Comparison of ENCODE assay signal across 1 cellular context in genomic region chr7:154794147-154794780, GRCh38.
TF ChIP-seq lines count a peak whose summit lies in the region.

No MANE protein-coding gene starts in this region.

TF ChIP-seq in K562, 482 proteins besides CTCF, POLR2A, EP300 and RAD21 (continued from another document and continues in another):
- TF ChIP-seq RERE (CRISPR knock-in tag; IDR thresholded peaks at IDR 0.05; ENCODE audit: borderline replicate concordance): no peak
- TF ChIP-seq, protein P1, sequence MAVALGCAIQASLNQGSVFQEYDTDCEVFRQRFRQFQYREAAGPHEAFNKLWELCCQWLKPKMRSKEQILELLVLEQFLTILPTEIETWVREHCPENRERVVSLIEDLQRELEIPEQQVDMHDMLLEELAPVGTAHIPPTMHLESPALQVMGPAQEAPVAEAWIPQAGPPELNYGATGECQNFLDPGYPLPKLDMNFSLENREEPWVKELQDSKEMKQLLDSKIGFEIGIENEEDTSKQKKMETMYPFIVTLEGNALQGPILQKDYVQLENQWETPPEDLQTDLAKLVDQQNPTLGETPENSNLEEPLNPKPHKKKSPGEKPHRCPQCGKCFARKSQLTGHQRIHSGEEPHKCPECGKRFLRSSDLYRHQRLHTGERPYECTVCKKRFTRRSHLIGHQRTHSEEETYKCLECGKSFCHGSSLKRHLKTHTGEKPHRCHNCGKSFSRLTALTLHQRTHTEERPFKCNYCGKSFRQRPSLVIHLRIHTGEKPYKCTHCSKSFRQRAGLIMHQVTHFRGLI (CRISPR knock-in tag; IDR thresholded peaks at IDR 0.05): no peak
- TF ChIP-seq ZNF140 (CRISPR knock-in tag; IDR thresholded peaks at IDR 0.05): no peak
- no peak for TF ChIP-seq CHD4 (IDR thresholded peaks at IDR 0.05; ENCODE audit: insufficient read depth, insufficient replicate concordance, low read depth, low read length, poor library complexity, severe bottlenecking)
- TF ChIP-seq ESRRA (IDR thresholded peaks at IDR 0.05; ENCODE audit: borderline replicate concordance, low read depth): 0 out of 2 replicates have a peak, but pooled peaks have one; percentile 23
- TF ChIP-seq ETV6 (IDR thresholded peaks at IDR 0.05; ENCODE audit: borderline replicate concordance in 1 of 2, low read depth in 2 of 2, low read length in 1 of 2): no peak
- no peak for TF ChIP-seq ETV6 (CRISPR knock-in tag; IDR thresholded peaks at IDR 0.05; ENCODE audit: borderline replicate concordance)
- TF ChIP-seq, protein P2, sequence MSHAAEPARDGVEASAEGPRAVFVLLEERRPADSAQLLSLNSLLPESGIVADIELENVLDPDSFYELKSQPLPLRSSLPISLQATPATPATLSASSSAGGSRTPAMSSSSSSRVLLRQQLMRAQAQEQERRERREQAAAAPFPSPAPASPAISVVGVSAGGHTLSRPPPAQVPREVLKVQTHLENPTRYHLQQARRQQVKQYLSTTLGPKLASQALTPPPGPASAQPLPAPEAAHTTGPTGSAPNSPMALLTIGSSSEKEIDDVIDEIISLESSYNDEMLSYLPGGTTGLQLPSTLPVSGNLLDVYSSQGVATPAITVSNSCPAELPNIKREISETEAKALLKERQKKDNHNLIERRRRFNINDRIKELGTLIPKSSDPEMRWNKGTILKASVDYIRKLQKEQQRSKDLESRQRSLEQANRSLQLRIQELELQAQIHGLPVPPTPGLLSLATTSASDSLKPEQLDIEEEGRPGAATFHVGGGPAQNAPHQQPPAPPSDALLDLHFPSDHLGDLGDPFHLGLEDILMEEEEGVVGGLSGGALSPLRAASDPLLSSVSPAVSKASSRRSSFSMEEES (CRISPR knock-in tag; IDR thresholded peaks at IDR 0.05): no peak
- peak; percentile 30 for TF ChIP-seq PCBP1 (IDR thresholded peaks at IDR 0.05; ENCODE audit: low read depth, low read length, poor library complexity, severe bottlenecking)
- TF ChIP-seq, protein P3, sequence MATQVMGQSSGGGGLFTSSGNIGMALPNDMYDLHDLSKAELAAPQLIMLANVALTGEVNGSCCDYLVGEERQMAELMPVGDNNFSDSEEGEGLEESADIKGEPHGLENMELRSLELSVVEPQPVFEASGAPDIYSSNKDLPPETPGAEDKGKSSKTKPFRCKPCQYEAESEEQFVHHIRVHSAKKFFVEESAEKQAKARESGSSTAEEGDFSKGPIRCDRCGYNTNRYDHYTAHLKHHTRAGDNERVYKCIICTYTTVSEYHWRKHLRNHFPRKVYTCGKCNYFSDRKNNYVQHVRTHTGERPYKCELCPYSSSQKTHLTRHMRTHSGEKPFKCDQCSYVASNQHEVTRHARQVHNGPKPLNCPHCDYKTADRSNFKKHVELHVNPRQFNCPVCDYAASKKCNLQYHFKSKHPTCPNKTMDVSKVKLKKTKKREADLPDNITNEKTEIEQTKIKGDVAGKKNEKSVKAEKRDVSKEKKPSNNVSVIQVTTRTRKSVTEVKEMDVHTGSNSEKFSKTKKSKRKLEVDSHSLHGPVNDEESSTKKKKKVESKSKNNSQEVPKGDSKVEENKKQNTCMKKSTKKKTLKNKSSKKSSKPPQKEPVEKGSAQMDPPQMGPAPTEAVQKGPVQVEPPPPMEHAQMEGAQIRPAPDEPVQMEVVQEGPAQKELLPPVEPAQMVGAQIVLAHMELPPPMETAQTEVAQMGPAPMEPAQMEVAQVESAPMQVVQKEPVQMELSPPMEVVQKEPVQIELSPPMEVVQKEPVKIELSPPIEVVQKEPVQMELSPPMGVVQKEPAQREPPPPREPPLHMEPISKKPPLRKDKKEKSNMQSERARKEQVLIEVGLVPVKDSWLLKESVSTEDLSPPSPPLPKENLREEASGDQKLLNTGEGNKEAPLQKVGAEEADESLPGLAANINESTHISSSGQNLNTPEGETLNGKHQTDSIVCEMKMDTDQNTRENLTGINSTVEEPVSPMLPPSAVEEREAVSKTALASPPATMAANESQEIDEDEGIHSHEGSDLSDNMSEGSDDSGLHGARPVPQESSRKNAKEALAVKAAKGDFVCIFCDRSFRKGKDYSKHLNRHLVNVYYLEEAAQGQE (CRISPR knock-in tag; IDR thresholded peaks at IDR 0.05; ENCODE audit: low read depth): no peak
- TF ChIP-seq BHLHE40 (IDR thresholded peaks at IDR 0.05; ENCODE audit: low read length): 0 out of 2 replicates have a peak, but pooled peaks have one; percentile 18
- TF ChIP-seq, protein P4, sequence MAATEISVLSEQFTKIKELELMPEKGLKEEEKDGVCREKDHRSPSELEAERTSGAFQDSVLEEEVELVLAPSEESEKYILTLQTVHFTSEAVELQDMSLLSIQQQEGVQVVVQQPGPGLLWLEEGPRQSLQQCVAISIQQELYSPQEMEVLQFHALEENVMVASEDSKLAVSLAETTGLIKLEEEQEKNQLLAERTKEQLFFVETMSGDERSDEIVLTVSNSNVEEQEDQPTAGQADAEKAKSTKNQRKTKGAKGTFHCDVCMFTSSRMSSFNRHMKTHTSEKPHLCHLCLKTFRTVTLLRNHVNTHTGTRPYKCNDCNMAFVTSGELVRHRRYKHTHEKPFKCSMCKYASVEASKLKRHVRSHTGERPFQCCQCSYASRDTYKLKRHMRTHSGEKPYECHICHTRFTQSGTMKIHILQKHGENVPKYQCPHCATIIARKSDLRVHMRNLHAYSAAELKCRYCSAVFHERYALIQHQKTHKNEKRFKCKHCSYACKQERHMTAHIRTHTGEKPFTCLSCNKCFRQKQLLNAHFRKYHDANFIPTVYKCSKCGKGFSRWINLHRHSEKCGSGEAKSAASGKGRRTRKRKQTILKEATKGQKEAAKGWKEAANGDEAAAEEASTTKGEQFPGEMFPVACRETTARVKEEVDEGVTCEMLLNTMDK (IDR thresholded peaks at IDR 0.05; ENCODE audit: borderline replicate concordance, insufficient read depth, low read depth, low read length, poor library complexity, severe bottlenecking): peak; percentile 89
- TF ChIP-seq E2F5 (CRISPR knock-in tag; IDR thresholded peaks at IDR 0.05): no peak
- TF ChIP-seq, protein P5, sequence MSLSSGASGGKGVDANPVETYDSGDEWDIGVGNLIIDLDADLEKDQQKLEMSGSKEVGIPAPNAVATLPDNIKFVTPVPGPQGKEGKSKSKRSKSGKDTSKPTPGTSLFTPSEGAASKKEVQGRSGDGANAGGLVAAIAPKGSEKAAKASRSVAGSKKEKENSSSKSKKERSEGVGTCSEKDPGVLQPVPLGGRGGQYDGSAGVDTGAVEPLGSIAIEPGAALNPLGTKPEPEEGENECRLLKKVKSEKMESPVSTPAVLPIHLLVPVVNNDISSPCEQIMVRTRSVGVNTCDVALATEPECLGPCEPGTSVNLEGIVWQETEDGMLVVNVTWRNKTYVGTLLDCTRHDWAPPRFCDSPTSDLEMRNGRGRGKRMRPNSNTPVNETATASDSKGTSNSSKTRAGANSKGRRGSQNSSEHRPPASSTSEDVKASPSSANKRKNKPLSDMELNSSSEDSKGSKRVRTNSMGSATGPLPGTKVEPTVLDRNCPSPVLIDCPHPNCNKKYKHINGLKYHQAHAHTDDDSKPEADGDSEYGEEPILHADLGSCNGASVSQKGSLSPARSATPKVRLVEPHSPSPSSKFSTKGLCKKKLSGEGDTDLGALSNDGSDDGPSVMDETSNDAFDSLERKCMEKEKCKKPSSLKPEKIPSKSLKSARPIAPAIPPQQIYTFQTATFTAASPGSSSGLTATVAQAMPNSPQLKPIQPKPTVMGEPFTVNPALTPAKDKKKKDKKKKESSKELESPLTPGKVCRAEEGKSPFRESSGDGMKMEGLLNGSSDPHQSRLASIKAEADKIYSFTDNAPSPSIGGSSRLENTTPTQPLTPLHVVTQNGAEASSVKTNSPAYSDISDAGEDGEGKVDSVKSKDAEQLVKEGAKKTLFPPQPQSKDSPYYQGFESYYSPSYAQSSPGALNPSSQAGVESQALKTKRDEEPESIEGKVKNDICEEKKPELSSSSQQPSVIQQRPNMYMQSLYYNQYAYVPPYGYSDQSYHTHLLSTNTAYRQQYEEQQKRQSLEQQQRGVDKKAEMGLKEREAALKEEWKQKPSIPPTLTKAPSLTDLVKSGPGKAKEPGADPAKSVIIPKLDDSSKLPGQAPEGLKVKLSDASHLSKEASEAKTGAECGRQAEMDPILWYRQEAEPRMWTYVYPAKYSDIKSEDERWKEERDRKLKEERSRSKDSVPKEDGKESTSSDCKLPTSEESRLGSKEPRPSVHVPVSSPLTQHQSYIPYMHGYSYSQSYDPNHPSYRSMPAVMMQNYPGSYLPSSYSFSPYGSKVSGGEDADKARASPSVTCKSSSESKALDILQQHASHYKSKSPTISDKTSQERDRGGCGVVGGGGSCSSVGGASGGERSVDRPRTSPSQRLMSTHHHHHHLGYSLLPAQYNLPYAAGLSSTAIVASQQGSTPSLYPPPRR (CRISPR knock-in tag; IDR thresholded peaks at IDR 0.05; ENCODE audit: borderline replicate concordance): no peak
- no peak for TF ChIP-seq FUS (optimal IDR thresholded peaks at IDR 0.05; ENCODE audit: low read depth, low read length)
- no peak for TF ChIP-seq CSDE1 (IDR thresholded peaks at IDR 0.05)
- TF ChIP-seq ZBTB33 (CRISPR knock-in tag; IDR thresholded peaks at IDR 0.05): no peak
- TF ChIP-seq ZNF41 (CRISPR knock-in tag; conservative IDR thresholded peaks at IDR 0.05): no peak
- TF ChIP-seq NR4A1 (CRISPR knock-in tag; IDR thresholded peaks at IDR 0.05): no peak
- TF ChIP-seq NR4A1 (tag; IDR thresholded peaks at IDR 0.05): no peak
- TF ChIP-seq ZNF431 (CRISPR knock-in tag; IDR thresholded peaks at IDR 0.05): no peak
- TF ChIP-seq ZNF184 (CRISPR knock-in tag; IDR thresholded peaks at IDR 0.05): no peak
- no peak for TF ChIP-seq RFX5 (IDR thresholded peaks at IDR 0.05; ENCODE audit: low read depth, low read length)
- TF ChIP-seq ZBTB7A (IDR thresholded peaks at IDR 0.05; ENCODE audit: borderline replicate concordance, control insufficient read depth, low read depth, low read length): peak; percentile 57; the same call in 1 of the 2 replicates
- TF ChIP-seq ELF2 (CRISPR knock-in tag; IDR thresholded peaks at IDR 0.05): no peak
- TF ChIP-seq, protein P6, sequence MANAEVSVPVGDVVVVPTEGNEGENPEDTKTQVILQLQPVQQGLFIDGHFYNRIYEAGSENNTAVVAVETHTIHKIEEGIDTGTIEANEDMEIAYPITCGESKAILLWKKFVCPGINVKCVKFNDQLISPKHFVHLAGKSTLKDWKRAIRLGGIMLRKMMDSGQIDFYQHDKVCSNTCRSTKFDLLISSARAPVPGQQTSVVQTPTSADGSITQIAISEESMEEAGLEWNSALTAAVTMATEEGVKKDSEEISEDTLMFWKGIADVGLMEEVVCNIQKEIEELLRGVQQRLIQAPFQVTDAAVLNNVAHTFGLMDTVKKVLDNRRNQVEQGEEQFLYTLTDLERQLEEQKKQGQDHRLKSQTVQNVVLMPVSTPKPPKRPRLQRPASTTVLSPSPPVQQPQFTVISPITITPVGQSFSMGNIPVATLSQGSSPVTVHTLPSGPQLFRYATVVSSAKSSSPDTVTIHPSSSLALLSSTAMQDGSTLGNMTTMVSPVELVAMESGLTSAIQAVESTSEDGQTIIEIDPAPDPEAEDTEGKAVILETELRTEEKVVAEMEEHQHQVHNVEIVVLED (CRISPR knock-in tag; IDR thresholded peaks at IDR 0.05): no peak
- TF ChIP-seq NRF1 (conservative IDR thresholded peaks at IDR 0.05 in 1 of 2, IDR thresholded peaks at IDR 0.05 in 1 of 2): 0 out of 4 replicates have a peak, but pooled peaks of 1 of the 2 experiments have one; percentile 9
- 0 out of 2 replicates have a peak, but pooled peaks have one; percentile 14 for TF ChIP-seq MYC (IDR thresholded peaks at IDR 0.05; ENCODE audit: low read depth, low read length)
- TF ChIP-seq MYC (CRISPR knock-in tag; IDR thresholded peaks at IDR 0.05; ENCODE audit: borderline replicate concordance, low read depth): no peak
